In genomic region chr6:142884214-142885035, GRCh38 we compare ENCODE assay signal across 9 cellular contexts.
A peak's percentile ranks its signal among the peaks of the same experiment; 100 is the strongest.
DNase-seq lines count a peak whose midpoint lies in the region; ATAC-seq and TF ChIP-seq lines count a peak whose summit lies in the region.
"Had no signal": no experiment of that assay in that cellular context is flagged by ENCODE, and none has a peak within 500 bp of the region (broad histone marks: within the 10 kb centered on the region; RNA-seq: fewer than 3 reads in every experiment).

No MANE protein-coding gene starts in this region.

- H3K27me3 ChIP-seq in hepatocyte: no peaks in the 10 kb centered on the region

- H3K27ac ChIP-seq in hepatocyte: peak overlapping the region; percentile 75

- POLR2A ChIA-PET in activated CD8-positive, alpha-beta T cell treated with anti-CD3 and anti-CD28 coated beads, Interleukin-2, amount 10 ng/mL, durations not matched to agents 7 days and 5 days (lab: Charles Lee): interaction anchor here (0.6 to 2.5 kb wide), 14 partner anchors 10 to 64 kb away, joined by 3 to 19 read pairs (median 6); partner anchors contain the start of gene HIVEP2

- peak; percentile 56 for DNase-seq in activated CD4-positive, alpha-beta T cell treated with anti-CD3 and anti-CD28 coated beads, Interleukin-2, amount 10 ng/mL, durations not matched to agents 24 days and 14 days
- no peak for DNase-seq in activated CD4-positive, alpha-beta T cell treated with anti-CD3 and anti-CD28 coated beads for 4 hours
- DNase-seq in activated CD8-positive, alpha-beta T cell treated with anti-CD3 and anti-CD28 coated beads, Interleukin-2, amount 10 ng/mL, durations not matched to agents 7 days and 5 days: no peak
- no peak for DNase-seq in hepatocyte (ENCODE audit: low spot score)
- DNase-seq in stimulated activated naive CD8-positive, alpha-beta T cell treated with anti-CD3 and anti-CD28 coated beads, Interleukin-15, amount 100 ng/mL, for 72 hours: no peak
- DNase-seq in NCI-H2227 (lab: John Stamatoyannopoulos, UW; ENCODE audit: unreplicated experiment): no peak
- no peak for DNase-seq in NCI-H2107 (lab: John Stamatoyannopoulos, UW)
- DNase-seq: NCI-H1436 treated with DMSO at 0.1 percent for 48 hours had no signal

- H3K36me3 Mint-ChIP-seq in activated CD4-positive, alpha-beta T cell treated with anti-CD3 and anti-CD28 coated beads, Interleukin-2, amount 10 ng/mL, durations not matched to agents 24 days and 14 days (ENCODE audit: low read depth): peaks cover 38% of the 10 kb centered on the region
- peaks cover 39% of the 10 kb centered on the region for H3K36me3 Mint-ChIP-seq in activated CD8-positive, alpha-beta T cell treated with anti-CD3 and anti-CD28 coated beads, Interleukin-2, amount 10 ng/mL, durations not matched to agents 7 days and 5 days (ENCODE audit: low read depth)

- H3K9me2 ChIP-seq in hepatocyte (replicated peaks; ENCODE audit: insufficient read depth): no peaks in the 10 kb centered on the region

- H3K4me1 Mint-ChIP-seq in activated CD4-positive, alpha-beta T cell treated with anti-CD3 and anti-CD28 coated beads, Interleukin-2, amount 10 ng/mL, durations not matched to agents 24 days and 14 days: peaks cover 68% of the 10 kb centered on the region
- peaks cover 76% of the 10 kb centered on the region for H3K4me1 Mint-ChIP-seq in activated CD8-positive, alpha-beta T cell treated with anti-CD3 and anti-CD28 coated beads, Interleukin-2, amount 10 ng/mL, durations not matched to agents 7 days and 5 days (ENCODE audit: low read depth)
- peaks cover 77% of the 10 kb centered on the region for H3K4me1 Mint-ChIP-seq in stimulated activated naive CD8-positive, alpha-beta T cell treated with anti-CD3 and anti-CD28 coated beads, Interleukin-15, amount 100 ng/mL, for 72 hours

- CTCF ChIA-PET in activated CD8-positive, alpha-beta T cell treated with anti-CD3 and anti-CD28 coated beads, Interleukin-2, amount 10 ng/mL, durations not matched to agents 7 days and 5 days (lab: Charles Lee): interaction anchor here (0.7 to 3.1 kb wide), 10 partner anchors 8 to 60 kb away, joined by 3 to 20 read pairs (median 7); no protein-coding TSS in a partner anchor

- peaks cover 4% of the 10 kb centered on the region for H3K9me3 Mint-ChIP-seq in activated CD4-positive, alpha-beta T cell treated with anti-CD3 and anti-CD28 coated beads, Interleukin-2, amount 10 ng/mL, durations not matched to agents 24 days and 14 days
- H3K9me3 Mint-ChIP-seq in activated CD8-positive, alpha-beta T cell treated with anti-CD3 and anti-CD28 coated beads, Interleukin-2, amount 10 ng/mL, durations not matched to agents 7 days and 5 days (ENCODE audit: insufficient read depth): no peaks in the 10 kb centered on the region
- peaks cover 0 to 5% of the 10 kb centered on the region in 2 donors for H3K9me3 Mint-ChIP-seq in stimulated activated naive CD8-positive, alpha-beta T cell treated with anti-CD3 and anti-CD28 coated beads, Interleukin-15, amount 100 ng/mL, for 72 hours

- TF ChIP-seq CTCF in hepatocyte (IDR thresholded peaks at IDR 0.05; ENCODE audit: poor library complexity): no peak

- WGBS in hepatocyte (ENCODE audit: low lambda C conversion rate, missing lambda C conversion rate): 48% methylated on average over 8 of the region's 8 CpGs

- peak overlapping the region; percentile 67 for H3K4me2 ChIP-seq in hepatocyte

- H3K9me3 ChIP-seq in hepatocyte (ENCODE audit: low read depth): no peaks in the 10 kb centered on the region

- no peak for ATAC-seq in activated CD8-positive, alpha-beta T cell treated with anti-CD3 and anti-CD28 coated beads, Interleukin-2, amount 10 ng/mL, durations not matched to agents 7 days and 5 days
- ATAC-seq in stimulated activated naive CD8-positive, alpha-beta T cell treated with anti-CD3 and anti-CD28 coated beads, Interleukin-15, amount 100 ng/mL, for 72 hours: no peak
- ATAC-seq in HG03439 (IDR thresholded peaks at IDR 0.05; ENCODE audit: unreplicated experiment): no peak

- peaks cover 7% of the 10 kb centered on the region for H3K4me1 ChIP-seq in hepatocyte (ENCODE audit: insufficient read depth)

- H3K79me2 ChIP-seq in hepatocyte: peaks cover 16% of the 10 kb centered on the region

- no peaks in the 10 kb centered on the region for H3K36me3 ChIP-seq in hepatocyte (replicated peaks; ENCODE audit: insufficient read depth, low read depth)

- H3K27me3 Mint-ChIP-seq in activated CD4-positive, alpha-beta T cell treated with anti-CD3 and anti-CD28 coated beads, Interleukin-2, amount 10 ng/mL, durations not matched to agents 24 days and 14 days: no peaks in the 10 kb centered on the region
- H3K27me3 Mint-ChIP-seq in activated CD8-positive, alpha-beta T cell treated with anti-CD3 and anti-CD28 coated beads, Interleukin-2, amount 10 ng/mL, durations not matched to agents 7 days and 5 days (ENCODE audit: low read depth): no peaks in the 10 kb centered on the region
- no peaks in the 10 kb centered on the region for H3K27me3 Mint-ChIP-seq in stimulated activated naive CD8-positive, alpha-beta T cell treated with anti-CD3 and anti-CD28 coated beads, Interleukin-15, amount 100 ng/mL, for 72 hours

- peak overlapping the region; percentile 99 for H3K27ac Mint-ChIP-seq in activated CD4-positive, alpha-beta T cell treated with anti-CD3 and anti-CD28 coated beads, Interleukin-2, amount 10 ng/mL, durations not matched to agents 24 days and 14 days
- peak overlapping the region; percentile 95 for H3K27ac Mint-ChIP-seq in activated CD8-positive, alpha-beta T cell treated with anti-CD3 and anti-CD28 coated beads, Interleukin-2, amount 10 ng/mL, durations not matched to agents 7 days and 5 days
- peak overlapping the region; percentile 42 to 100 for H3K27ac Mint-ChIP-seq in stimulated activated naive CD8-positive, alpha-beta T cell treated with anti-CD3 and anti-CD28 coated beads, Interleukin-15, amount 100 ng/mL, for 72 hours

- H3K4me3 ChIP-seq in hepatocyte: no peak overlapping the region

- peak overlapping the region; percentile 92 for H3K4me3 Mint-ChIP-seq in activated CD4-positive, alpha-beta T cell treated with anti-CD3 and anti-CD28 coated beads, Interleukin-2, amount 10 ng/mL, durations not matched to agents 24 days and 14 days
- H3K4me3 Mint-ChIP-seq in activated CD8-positive, alpha-beta T cell treated with anti-CD3 and anti-CD28 coated beads, Interleukin-2, amount 10 ng/mL, durations not matched to agents 7 days and 5 days: peak overlapping the region; percentile 81
- H3K4me3 Mint-ChIP-seq in stimulated activated naive CD8-positive, alpha-beta T cell treated with anti-CD3 and anti-CD28 coated beads, Interleukin-15, amount 100 ng/mL, for 72 hours: peak overlapping the region; percentile 93 to 96

- no peaks in the 10 kb centered on the region for H4K20me1 ChIP-seq in hepatocyte (ENCODE audit: insufficient read depth, poor library complexity, severe bottlenecking)

- intact Hi-C loops in activated CD4-positive, alpha-beta T cell treated with anti-CD3 and anti-CD28 coated beads, Interleukin-2, amount 10 ng/mL, durations not matched to agents 24 days and 14 days (cut with micrococcal nuclease): loop anchor here (1.0 to 2.0 kb wide), 7 partner anchors 12 to 65 kb away; no protein-coding TSS in a partner anchor

- H2AFZ ChIP-seq in hepatocyte: no peak overlapping the region
